18 cellular contexts compared by ENCODE assay signal in genomic region chr20:10448270-10449156, GRCh38. TPM values are rescaled to one million over a fixed set of nuclear protein-coding genes. Genes with fewer than 3 reads are reported as not detected.
DNase-seq lines count a peak whose midpoint lies in the region; ATAC-seq and TF ChIP-seq lines count a peak whose summit lies in the region.
"Had no signal": no experiment of that assay in that cellular context is flagged by ENCODE, and none has a peak within 500 bp of the region (broad histone marks: within the 10 kb centered on the region; RNA-seq: fewer than 3 reads in every experiment).

No MANE protein-coding gene starts in this region.

- no peak overlapping the region for H3K27ac ChIP-seq in upper lobe of right lung
- H3K27ac ChIP-seq: breast epithelium, C4-2B, epithelial cell of prostate, Peyer's patch, psoas muscle, stomach had no signal

- no peak overlapping the region for H3K4me3 Mint-ChIP-seq in activated naive CD8-positive, alpha-beta T cell treated with anti-CD3 and anti-CD28 coated beads, Interleukin-2, amount 10 ng/mL, durations not matched to agents 7 days and 5 days
- H3K4me3 Mint-ChIP-seq in activated naive CD8-positive, alpha-beta T cell treated with anti-CD3 and anti-CD28 coated beads, Interleukin-2, amount 50 U/mL, for 24 hours = no peak overlapping the region
- H3K4me3 Mint-ChIP-seq in dendritic cell treated with granulocyte-macrophage colony-stimulating factor and Interleukin-4, amounts not matched to agents 40 ng/mL and 50 ng/mL, for 4 days = no peak overlapping the region

- no peaks in the 10 kb centered on the region for H3K36me3 ChIP-seq in upper lobe of right lung
- H3K36me3 ChIP-seq: breast epithelium, Peyer's patch, stomach had no signal

- TF ChIP-seq CTCF in upper lobe of right lung (IDR thresholded peaks at IDR 0.05) = no peak

- H3K36me3 Mint-ChIP-seq in activated naive CD8-positive, alpha-beta T cell treated with anti-CD3 and anti-CD28 coated beads, Interleukin-2, amount 10 ng/mL, durations not matched to agents 7 days and 5 days = peaks cover 13% of the 10 kb centered on the region
- peaks cover 7% of the 10 kb centered on the region for H3K36me3 Mint-ChIP-seq in activated naive CD8-positive, alpha-beta T cell treated with anti-CD3 and anti-CD28 coated beads, Interleukin-2, amount 50 U/mL, for 24 hours (ENCODE audit: low read depth)
- H3K36me3 Mint-ChIP-seq in dendritic cell treated with granulocyte-macrophage colony-stimulating factor and Interleukin-4, amounts not matched to agents 40 ng/mL and 50 ng/mL, for 4 days (ENCODE audit: low read depth) = no peaks in the 10 kb centered on the region
- H3K36me3 Mint-ChIP-seq in activated naive CD4-positive, alpha-beta T cell treated with anti-CD3 and anti-CD28 coated beads, Interleukin-2, amount 50 U/mL, for 72 hours = no peaks in the 10 kb centered on the region

- H3K9me3 Mint-ChIP-seq in activated naive CD8-positive, alpha-beta T cell treated with anti-CD3 and anti-CD28 coated beads, Interleukin-2, amount 10 ng/mL, durations not matched to agents 7 days and 5 days = no peaks in the 10 kb centered on the region
- no peaks in the 10 kb centered on the region for H3K9me3 Mint-ChIP-seq in activated naive CD8-positive, alpha-beta T cell treated with anti-CD3 and anti-CD28 coated beads, Interleukin-2, amount 50 U/mL, for 24 hours
- no peaks in the 10 kb centered on the region for H3K9me3 Mint-ChIP-seq in dendritic cell treated with granulocyte-macrophage colony-stimulating factor and Interleukin-4, amounts not matched to agents 40 ng/mL and 50 ng/mL, for 4 days
- H3K9me3 Mint-ChIP-seq in activated naive CD4-positive, alpha-beta T cell treated with anti-CD3 and anti-CD28 coated beads, Interleukin-2, amount 50 U/mL, for 72 hours = no peaks in the 10 kb centered on the region

- H3K9me3 ChIP-seq in upper lobe of right lung = no peaks in the 10 kb centered on the region
- H3K9me3 ChIP-seq: breast epithelium, Peyer's patch, psoas muscle, stomach had no signal

- peaks cover 6% of the 10 kb centered on the region for H3K4me1 ChIP-seq in upper lobe of right lung
- H3K4me1 ChIP-seq: breast epithelium, Peyer's patch had no signal

- H3K27me3 Mint-ChIP-seq in activated naive CD8-positive, alpha-beta T cell treated with anti-CD3 and anti-CD28 coated beads, Interleukin-2, amount 10 ng/mL, durations not matched to agents 7 days and 5 days = no peaks in the 10 kb centered on the region
- no peaks in the 10 kb centered on the region for H3K27me3 Mint-ChIP-seq in activated naive CD8-positive, alpha-beta T cell treated with anti-CD3 and anti-CD28 coated beads, Interleukin-2, amount 50 U/mL, for 24 hours
- H3K27me3 Mint-ChIP-seq in dendritic cell treated with granulocyte-macrophage colony-stimulating factor and Interleukin-4, amounts not matched to agents 40 ng/mL and 50 ng/mL, for 4 days = no peaks in the 10 kb centered on the region

- no peak overlapping the region for H3K4me3 ChIP-seq in upper lobe of right lung
- H3K4me3 ChIP-seq: breast epithelium, Peyer's patch, psoas muscle, stomach had no signal

- POLR2A ChIA-PET in activated naive CD8-positive, alpha-beta T cell treated with anti-CD3 and anti-CD28 coated beads, Interleukin-2, amount 10 ng/mL, durations not matched to agents 7 days and 5 days (lab: Charles Lee) = no interaction called here

- peak overlapping the region; percentile 72 for H3K27ac Mint-ChIP-seq in activated naive CD8-positive, alpha-beta T cell treated with anti-CD3 and anti-CD28 coated beads, Interleukin-2, amount 10 ng/mL, durations not matched to agents 7 days and 5 days
- H3K27ac Mint-ChIP-seq in activated naive CD8-positive, alpha-beta T cell treated with anti-CD3 and anti-CD28 coated beads, Interleukin-2, amount 50 U/mL, for 24 hours = no peak overlapping the region
- H3K27ac Mint-ChIP-seq in dendritic cell treated with granulocyte-macrophage colony-stimulating factor and Interleukin-4, amounts not matched to agents 40 ng/mL and 50 ng/mL, for 4 days = peak overlapping the region; percentile 84
- H3K27ac Mint-ChIP-seq in activated naive CD4-positive, alpha-beta T cell treated with anti-CD3 and anti-CD28 coated beads, Interleukin-2, amount 50 U/mL, for 72 hours = no peak overlapping the region

- peaks cover 29% of the 10 kb centered on the region for H3K4me1 Mint-ChIP-seq in activated naive CD8-positive, alpha-beta T cell treated with anti-CD3 and anti-CD28 coated beads, Interleukin-2, amount 10 ng/mL, durations not matched to agents 7 days and 5 days
- H3K4me1 Mint-ChIP-seq in activated naive CD8-positive, alpha-beta T cell treated with anti-CD3 and anti-CD28 coated beads, Interleukin-2, amount 50 U/mL, for 24 hours = peaks cover 29% of the 10 kb centered on the region
- peaks cover 37% of the 10 kb centered on the region for H3K4me1 Mint-ChIP-seq in dendritic cell treated with granulocyte-macrophage colony-stimulating factor and Interleukin-4, amounts not matched to agents 40 ng/mL and 50 ng/mL, for 4 days (ENCODE audit: low read depth)

- DNase-seq in activated naive CD8-positive, alpha-beta T cell treated with anti-CD3 and anti-CD28 coated beads, Interleukin-2, amount 10 ng/mL, durations not matched to agents 7 days and 5 days = no peak
- DNase-seq in activated naive CD8-positive, alpha-beta T cell treated with anti-CD3 and anti-CD28 coated beads, Interleukin-2, amount 50 U/mL, for 24 hours = no peak
- peak; percentile 18 to 44 for DNase-seq in NCI-H526 (lab: John Stamatoyannopoulos, UW)
- no peak for DNase-seq in upper lobe of right lung
- DNase-seq in activated naive CD4-positive, alpha-beta T cell treated with anti-CD3 and anti-CD28 coated beads, Interleukin-2, amount 50 U/mL, for 72 hours (ENCODE audit: low spot score in 2 of 2) = no peak
- DNase-seq in SKM-1 (lab: John Stamatoyannopoulos, UW; ENCODE audit: unreplicated experiment) = no peak
- no peak for DNase-seq in head of caudate nucleus
- DNase-seq: activated T-cell treated with anti-CD3 and anti-CD28 coated beads for 4 hours; midbrain; NCI-H1930; psoas muscle; stimulated activated CD4-positive, alpha-beta T cell treated with anti-CD3 and anti-CD28 coated beads, Interleukin-4, amount 100 ng/mL, for 1 hour; stomach had no signal

- H3K27me3 ChIP-seq in upper lobe of right lung = no peaks in the 10 kb centered on the region
- H3K27me3 ChIP-seq: breast epithelium, Peyer's patch, stomach had no signal

- intact Hi-C loops in dendritic cell treated with granulocyte-macrophage colony-stimulating factor and Interleukin-4, amounts not matched to agents 40 ng/mL and 50 ng/mL, for 4 days (cut with micrococcal nuclease) = no loop called here
- intact Hi-C loops in upper lobe of right lung (cut with DNase I) = no loop called here
- intact Hi-C loops in head of caudate nucleus (cut with DNase I) = no loop called here

- no peak for ATAC-seq in activated naive CD8-positive, alpha-beta T cell treated with anti-CD3 and anti-CD28 coated beads, Interleukin-2, amount 10 ng/mL, durations not matched to agents 7 days and 5 days (ENCODE audit: low read depth)
- ATAC-seq in activated naive CD8-positive, alpha-beta T cell treated with anti-CD3 and anti-CD28 coated beads, Interleukin-2, amount 50 U/mL, for 24 hours = no peak
- peak; percentile 49 for ATAC-seq in upper lobe of right lung
- no peak for ATAC-seq in activated naive CD4-positive, alpha-beta T cell treated with anti-CD3 and anti-CD28 coated beads, Interleukin-2, amount 50 U/mL, for 72 hours

RNA-seq across cellular contexts. Expression of gene SLX4IP, which starts 13.4 kb away (rescaled TPM):
- total RNA-seq in activated naive CD8-positive, alpha-beta T cell treated with anti-CD3 and anti-CD28 coated beads, Interleukin-2, amount 10 ng/mL, durations not matched to agents 7 days and 5 days = 1 to 10 TPM; 7.6 to 8.5 TPM
- total RNA-seq in upper lobe of right lung = 5.4 TPM
- total RNA-seq in activated naive CD4-positive, alpha-beta T cell treated with anti-CD3 and anti-CD28 coated beads, Interleukin-2, amount 50 U/mL, for 72 hours = 1 to 10 TPM; 3.8 to 9.1 TPM

RNA-seq across cellular contexts. Expression of gene MKKS, which starts 14.5 kb away (rescaled TPM):
- 1 to 10 TPM; 9.6 to 10.0 TPM for total RNA-seq in activated naive CD8-positive, alpha-beta T cell treated with anti-CD3 and anti-CD28 coated beads, Interleukin-2, amount 10 ng/mL, durations not matched to agents 7 days and 5 days
- 15.7 TPM for total RNA-seq in upper lobe of right lung
- total RNA-seq in activated naive CD4-positive, alpha-beta T cell treated with anti-CD3 and anti-CD28 coated beads, Interleukin-2, amount 50 U/mL, for 72 hours = 1 to 10 TPM; 2.2 to 6.4 TPM

Comparison
In these comparisons a context has a peak if more than half of its experiments do, and no peak if none do; other contexts are left out.
1. H3K27ac Mint-ChIP-seq: peak in activated naive CD8-positive, alpha-beta T cell treated with anti-CD3 and anti-CD28 coated beads, Interleukin-2, amount 10 ng/mL, durations not matched to agents 7 days and 5 days (single experiment) and dendritic cell treated with granulocyte-macrophage colony-stimulating factor and Interleukin-4, amounts not matched to agents 40 ng/mL and 50 ng/mL, for 4 days (single experiment); none in activated naive CD8-positive, alpha-beta T cell treated with anti-CD3 and anti-CD28 coated beads, Interleukin-2, amount 50 U/mL, for 24 hours (single experiment) and activated naive CD4-positive, alpha-beta T cell treated with anti-CD3 and anti-CD28 coated beads, Interleukin-2, amount 50 U/mL, for 72 hours (0 of 2).
2. DNase-seq: peak in NCI-H526 (2 of 2); none in activated naive CD8-positive, alpha-beta T cell treated with anti-CD3 and anti-CD28 coated beads, Interleukin-2, amount 10 ng/mL, durations not matched to agents 7 days and 5 days (single experiment), activated naive CD8-positive, alpha-beta T cell treated with anti-CD3 and anti-CD28 coated beads, Interleukin-2, amount 50 U/mL, for 24 hours (single experiment), upper lobe of right lung (single experiment), activated naive CD4-positive, alpha-beta T cell treated with anti-CD3 and anti-CD28 coated beads, Interleukin-2, amount 50 U/mL, for 72 hours (0 of 2), SKM-1 (single experiment) and head of caudate nucleus (0 of 42).